ENCODE assay signal across 8 cellular contexts in genomic region chr5:138459311-138459710, GRCh38. TPM values are rescaled to one million over a fixed set of nuclear protein-coding genes. Genes with fewer than 3 reads are reported as not detected.
DNase-seq lines count a peak whose midpoint lies in the region; ATAC-seq and TF ChIP-seq lines count a peak whose summit lies in the region.

No MANE protein-coding gene starts in this region.

- no peak overlapping the region for H3K4me3 Mint-ChIP-seq in activated naive CD4-positive, alpha-beta T cell treated with anti-CD3 and anti-CD28 coated beads, Interleukin-2, amount 10 ng/mL, durations not matched to agents 7 days and 5 days

- TF ChIP-seq CTCF in SU-DHL-6 (IDR thresholded peaks at IDR 0.05; ENCODE audit: insufficient read depth, low read length, poor library complexity, severe bottlenecking) (no peak), esophagus muscularis mucosa (IDR thresholded peaks at IDR 0.05) (no peak)

- TF ChIP-seq POLR2A in esophagus muscularis mucosa (IDR thresholded peaks at IDR 0.05; ENCODE audit: low read depth): no peak

- peaks cover 34% of the 10 kb centered on the region for H3K27me3 Mint-ChIP-seq in activated naive CD4-positive, alpha-beta T cell treated with anti-CD3 and anti-CD28 coated beads, Interleukin-2, amount 10 ng/mL, durations not matched to agents 7 days and 5 days

- CTCF ChIA-PET in activated naive CD4-positive, alpha-beta T cell treated with anti-CD3 and anti-CD28 coated beads, Interleukin-2, amount 10 ng/mL, durations not matched to agents 7 days and 5 days (lab: Charles Lee): interaction anchor here (1.0 to 3.4 kb wide), 2 partner anchors 10 to 44 kb away, joined by 4 to 16 read pairs; no protein-coding TSS in a partner anchor

- no peaks in the 10 kb centered on the region for H4K20me1 ChIP-seq in SU-DHL-6 (ENCODE audit: low read depth, low read length)

- no peaks in the 10 kb centered on the region for H3F3A ChIP-seq in SU-DHL-6 (ENCODE audit: insufficient read depth)

- no peak for ATAC-seq in GM18517 (IDR thresholded peaks at IDR 0.05; ENCODE audit: unreplicated experiment)

- intact Hi-C loops in esophagus muscularis mucosa (cut with DNase I): no loop called here

- peak overlapping the region; percentile 88 for H3K27ac Mint-ChIP-seq in activated naive CD4-positive, alpha-beta T cell treated with anti-CD3 and anti-CD28 coated beads, Interleukin-2, amount 10 ng/mL, durations not matched to agents 7 days and 5 days

- H3K4me2 ChIP-seq in SU-DHL-6 (ENCODE audit: low read depth, low read length, poor library complexity, severe bottlenecking): no peak overlapping the region

- H3K9me3 ChIP-seq in SU-DHL-6 (ENCODE audit: insufficient read depth, low read length) (no peaks in the 10 kb centered on the region), esophagus muscularis mucosa (no peaks in the 10 kb centered on the region)

- TF ChIP-seq EP300 in esophagus muscularis mucosa (IDR thresholded peaks at IDR 0.05): no peak

- H2AFZ ChIP-seq in SU-DHL-6 (ENCODE audit: low read depth, low read length, severe bottlenecking): peak overlapping the region; percentile 61

- no peaks in the 10 kb centered on the region for H3K27me3 ChIP-seq in SU-DHL-6 (ENCODE audit: low read length)
- H3K27me3 ChIP-seq in esophagus muscularis mucosa: no peaks in the 10 kb centered on the region

- DNase-seq in COLO668 (lab: John Stamatoyannopoulos, UW; ENCODE audit: unreplicated experiment): peak; percentile 1
- DNase-seq in activated naive CD4-positive, alpha-beta T cell treated with anti-CD3 and anti-CD28 coated beads, Interleukin-2, amount 10 ng/mL, durations not matched to agents 7 days and 5 days: peak; percentile 84
- peak; percentile 67 to 73 for DNase-seq in stimulated activated CD4-positive, alpha-beta T cell treated with anti-CD3 and anti-CD28 coated beads, Interleukin-15, amount 100 ng/mL, for 1 hour (ENCODE audit: low read depth in 1 of 2, low spot score in 1 of 2)
- no peak for DNase-seq in iPS-NIHi7 (ENCODE audit: extremely low spot score)
- no peak for DNase-seq in SHP77 treated with DMSO at 0.1 percent for 48 hours (lab: John Stamatoyannopoulos, UW)
- no peak for DNase-seq in esophagus muscularis mucosa (ENCODE audit: extremely low spot score)

- no peaks in the 10 kb centered on the region for H3K79me2 ChIP-seq in SU-DHL-6 (ENCODE audit: insufficient read depth, low read length)

- peaks cover 35% of the 10 kb centered on the region for H3K4me1 Mint-ChIP-seq in activated naive CD4-positive, alpha-beta T cell treated with anti-CD3 and anti-CD28 coated beads, Interleukin-2, amount 10 ng/mL, durations not matched to agents 7 days and 5 days

- H3K4me1 ChIP-seq in esophagus muscularis mucosa: peaks cover 28 to 42% (median 30%) of the 10 kb centered on the region in 4 donors

- H3K36me3 Mint-ChIP-seq in activated naive CD4-positive, alpha-beta T cell treated with anti-CD3 and anti-CD28 coated beads, Interleukin-2, amount 10 ng/mL, durations not matched to agents 7 days and 5 days: peaks cover 2% of the 10 kb centered on the region

- H3K9ac ChIP-seq in SU-DHL-6 (ENCODE audit: low read length): peak overlapping the region; percentile 10; the same call in 1 of the 2 replicates

- H3K4me3 ChIP-seq in SU-DHL-6 (ENCODE audit: insufficient read depth, low read length, poor library complexity, severe bottlenecking) (no peak overlapping the region), esophagus muscularis mucosa (no peak overlapping the region)

- H3K27ac ChIP-seq in SU-DHL-6 (ENCODE audit: low read depth, low read length): no peak overlapping the region
- no peak overlapping the region for H3K27ac ChIP-seq in esophagus muscularis mucosa (replicated peaks in 1 of 4)

- no peaks in the 10 kb centered on the region for H3K9me2 ChIP-seq in SU-DHL-6 (replicated peaks; ENCODE audit: insufficient read depth, low read length)

- H3K36me3 ChIP-seq in SU-DHL-6 (ENCODE audit: low read length) (no peaks in the 10 kb centered on the region), esophagus muscularis mucosa (no peaks in the 10 kb centered on the region)

- H3K9me3 Mint-ChIP-seq in activated naive CD4-positive, alpha-beta T cell treated with anti-CD3 and anti-CD28 coated beads, Interleukin-2, amount 10 ng/mL, durations not matched to agents 7 days and 5 days: no peaks in the 10 kb centered on the region

- 59% methylated on average over 9 of the region's 9 CpGs for WGBS in esophagus muscularis mucosa

RNA-seq across cellular contexts. Expression of gene EGR1, which starts 6.0 kb away (rescaled TPM):
- 100 to 1,000 TPM in 1 of 4 donors, 10 to 100 TPM in 2, 1 to 10 TPM in 1; 9.6 to 138 (median 13.5) TPM for total RNA-seq in esophagus muscularis mucosa

RNA-seq across cellular contexts. Expression of gene REEP2, which starts 20.5 kb away (rescaled TPM):
- 10 to 100 TPM; 24.5 to 55.9 (median 33.6) TPM for total RNA-seq in esophagus muscularis mucosa

Comparison
In these comparisons a context has a peak if more than half of its experiments do, and no peak if none do; other contexts are left out.
1. DNase-seq: peak in COLO668 (single experiment), activated naive CD4-positive, alpha-beta T cell treated with anti-CD3 and anti-CD28 coated beads, Interleukin-2, amount 10 ng/mL, durations not matched to agents 7 days and 5 days (single experiment) and stimulated activated CD4-positive, alpha-beta T cell treated with anti-CD3 and anti-CD28 coated beads, Interleukin-15, amount 100 ng/mL, for 1 hour (2 of 2); none in iPS-NIHi7 (single experiment), SHP77 treated with DMSO at 0.1 percent for 48 hours (single experiment) and esophagus muscularis mucosa (single experiment).